In the genomic region with DNA sequence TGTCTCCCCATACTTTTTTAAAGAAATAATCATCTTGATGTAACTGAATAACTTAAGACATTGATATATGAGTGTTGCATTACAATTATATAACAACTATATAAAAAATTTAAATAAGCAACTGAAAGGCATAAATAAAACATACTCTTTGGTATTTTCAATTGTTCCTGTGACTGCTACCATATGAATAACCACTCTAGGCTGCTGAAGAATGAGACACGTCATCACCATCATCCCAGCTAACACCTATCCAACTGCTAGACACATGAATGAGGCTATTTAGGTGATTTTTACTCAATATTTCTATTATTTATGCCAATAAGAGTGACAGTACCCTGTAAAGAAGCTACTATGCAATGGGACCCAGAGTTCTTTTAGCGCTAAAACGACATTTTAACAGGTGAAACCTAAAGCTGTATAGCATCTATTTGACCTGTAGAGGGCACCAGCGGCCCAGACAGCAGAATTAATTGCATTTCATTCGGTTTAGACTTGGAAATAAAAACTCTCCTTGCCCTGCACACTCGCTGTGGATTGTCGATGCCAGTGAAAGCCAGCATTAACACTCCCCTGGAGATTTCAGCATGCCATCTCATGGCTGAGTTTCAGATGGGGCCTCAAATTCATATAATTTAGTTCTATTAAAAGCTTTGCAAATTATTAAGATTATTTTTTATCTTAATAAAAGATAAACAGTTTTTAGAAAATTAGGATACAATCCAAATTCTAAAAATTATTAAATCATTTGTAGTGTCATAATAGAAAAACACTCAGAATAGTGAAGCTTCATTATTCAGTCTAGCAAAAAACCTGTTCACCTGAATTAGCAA, we compare ENCODE assay signal across 8 cellular contexts.
DNase-seq lines count a peak whose midpoint lies in the region; ATAC-seq and TF ChIP-seq lines count a peak whose summit lies in the region.

No MANE protein-coding gene starts in this region.

- H3K36me3 ChIP-seq in left ventricle myocardium inferior: no peaks in the 10 kb centered on the region

- no peaks in the 10 kb centered on the region for H3K36me3 Mint-ChIP-seq in activated naive CD8-positive, alpha-beta T cell treated with anti-CD3 and anti-CD28 coated beads for 36 hours

- ATAC-seq in GM21619 (IDR thresholded peaks at IDR 0.05; ENCODE audit: unreplicated experiment) (peak; percentile 83), sciatic nerve (peak; percentile 26)

- peaks cover 6% of the 10 kb centered on the region for H3K27me3 ChIP-seq in left ventricle myocardium inferior (ENCODE audit: low read depth)

- DNase-seq in GM10248 (ENCODE audit: extremely low spot score) (peak; percentile 29), HT-29 (ENCODE audit: low spot score) (peak; percentile 91), NCI-H82 treated with DMSO at 0.1 percent for 48 hours (lab: John Stamatoyannopoulos, UW; ENCODE audit: unreplicated experiment) (peak; percentile 44), left ventricle myocardium inferior (peak; percentile 24), sciatic nerve (ENCODE audit: low spot score) (peak; percentile 68), NCI-H187 treated with DMSO at 0.1 percent for 48 hours (lab: John Stamatoyannopoulos, UW) (no peak)
- DNase-seq in activated naive CD8-positive, alpha-beta T cell treated with anti-CD3 and anti-CD28 coated beads for 36 hours: peak; percentile 22

- no peak overlapping the region for H3K27ac Mint-ChIP-seq in activated naive CD8-positive, alpha-beta T cell treated with anti-CD3 and anti-CD28 coated beads for 36 hours

- H3K9me3 Mint-ChIP-seq in activated naive CD8-positive, alpha-beta T cell treated with anti-CD3 and anti-CD28 coated beads for 36 hours: no peaks in the 10 kb centered on the region

- H3K27me3 Mint-ChIP-seq in activated naive CD8-positive, alpha-beta T cell treated with anti-CD3 and anti-CD28 coated beads for 36 hours: no peaks in the 10 kb centered on the region

- H3K4me1 Mint-ChIP-seq in activated naive CD8-positive, alpha-beta T cell treated with anti-CD3 and anti-CD28 coated beads for 36 hours: no peaks in the 10 kb centered on the region

- intact Hi-C loops in left ventricle myocardium inferior (cut with micrococcal nuclease): loop anchor here (2.0 to 10.0 kb wide), 3 partner anchors 90 to 630 kb away; a partner anchor contains a TSS
- intact Hi-C loops in sciatic nerve (cut with DNase I): no loop called here

- H3K27ac ChIP-seq in left ventricle myocardium inferior (replicated peaks): no peak overlapping the region

- no peak overlapping the region for H3K4me3 Mint-ChIP-seq in activated naive CD8-positive, alpha-beta T cell treated with anti-CD3 and anti-CD28 coated beads for 36 hours

- H3K4me3 ChIP-seq in left ventricle myocardium inferior: no peak overlapping the region

- H3K4me1 ChIP-seq in left ventricle myocardium inferior: peaks cover 5% of the 10 kb centered on the region

- H3K9me3 ChIP-seq in left ventricle myocardium inferior (replicated peaks): no peaks in the 10 kb centered on the region

- TF ChIP-seq CTCF in GM10248 (IDR thresholded peaks at IDR 0.05; ENCODE audit: control extremely low read depth, extremely low read depth, low read depth, missing control alignments) (peak; percentile 70), left ventricle myocardium inferior (IDR thresholded peaks at IDR 0.05; ENCODE audit: borderline replicate concordance) (peak; percentile 95)

- CTCF ChIA-PET in GM10248 (lab: Yijun Ruan, JAX): interaction anchor here (0.7 to 4.6 kb wide), 54 partner anchors 11 to 920 kb away, joined by 3 to 73 read pairs (median 5); a partner anchor contains a TSS

- POLR2A ChIA-PET in GM10248 (lab: Yijun Ruan, JAX): no interaction called here
